In the genomic region with DNA sequence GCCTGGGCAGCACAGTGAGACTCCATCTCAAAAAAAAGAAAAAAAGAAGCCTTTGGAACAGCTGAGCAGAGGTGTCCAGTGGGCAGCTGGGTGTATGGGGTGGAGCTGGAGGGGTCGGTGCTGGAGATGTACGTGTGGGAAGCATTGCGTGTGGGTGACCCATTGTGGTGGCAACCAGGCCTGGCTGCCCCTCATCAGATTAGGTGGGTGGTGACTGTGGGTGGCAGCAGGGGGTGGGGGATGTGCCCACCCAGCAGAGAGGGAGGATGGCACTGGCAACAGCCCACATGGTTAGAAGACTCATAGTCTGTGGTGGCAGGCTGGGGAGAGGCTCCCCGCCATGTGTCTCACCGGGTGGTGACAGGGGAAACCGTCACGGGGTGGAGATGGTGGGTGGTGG, we compare ENCODE assay signal across 24 cellular contexts.
"Had no signal": no experiment of that assay in that cellular context is flagged by ENCODE, and none has a peak within 500 bp of the region (broad histone marks: within the 10 kb centered on the region; RNA-seq: fewer than 3 reads in every experiment).

No MANE protein-coding gene starts in this region.

- DNase-seq: cortex of kidney; effector memory CD8-positive, alpha-beta T cell; foreskin fibroblast; heart left ventricle; kidney; mesendoderm; midbrain; naive thymus-derived CD4-positive, alpha-beta T cell; occipital lobe; pancreas; right lobe of liver; small intestine; stimulated activated CD4-positive, alpha-beta T cell treated with anti-CD3 and anti-CD28 coated beads, Interleukin-15, amount 100 ng/mL, for 24 hours; stimulated activated CD4-positive, alpha-beta T cell treated with anti-CD3 and anti-CD28 coated beads, Interleukin-2, amount 100 ng/mL, for 48 hours; stimulated activated naive CD4-positive, alpha-beta T cell; stimulated activated naive CD8-positive, alpha-beta T cell treated with anti-CD3 and anti-CD28 coated beads, Interleukin-15, amount 100 ng/mL, for 72 hours; transverse colon had no signal

- ATAC-seq: effector memory CD8-positive, alpha-beta T cell; esophagus mucosa; gastroesophageal sphincter; heart left ventricle; left lobe of liver; naive thymus-derived CD4-positive, alpha-beta T cell; pancreas; right lobe of liver; stimulated activated naive CD8-positive, alpha-beta T cell treated with anti-CD3 and anti-CD28 coated beads, Interleukin-15, amount 100 ng/mL, for 72 hours had no signal

- H3K36me3 ChIP-seq: pancreas, right lobe of liver, transverse colon had no signal

- H3K27me3 Mint-ChIP-seq: naive thymus-derived CD4-positive, alpha-beta T cell; stimulated activated naive CD8-positive, alpha-beta T cell treated with anti-CD3 and anti-CD28 coated beads, Interleukin-15, amount 100 ng/mL, for 72 hours had no signal

- H3K4me1 ChIP-seq: pancreas, right lobe of liver, suprapubic skin, transverse colon had no signal

- H3K4me3 Mint-ChIP-seq: effector memory CD8-positive, alpha-beta T cell; naive thymus-derived CD4-positive, alpha-beta T cell; nephron; stimulated activated naive CD8-positive, alpha-beta T cell treated with anti-CD3 and anti-CD28 coated beads, Interleukin-15, amount 100 ng/mL, for 72 hours had no signal

- H3K27ac Mint-ChIP-seq: nephron had no signal

- H3K4me2 ChIP-seq: hepatocyte had no signal

- H3K27me3 ChIP-seq: gastroesophageal sphincter, heart left ventricle, hepatocyte, pancreas, right lobe of liver, suprapubic skin, transverse colon had no signal

- H3K9me3 Mint-ChIP-seq: effector memory CD8-positive, alpha-beta T cell; naive thymus-derived CD4-positive, alpha-beta T cell; nephron; stimulated activated naive CD8-positive, alpha-beta T cell treated with anti-CD3 and anti-CD28 coated beads, Interleukin-15, amount 100 ng/mL, for 72 hours had no signal

- H3K27ac ChIP-seq: epithelial cell of prostate, gastroesophageal sphincter, heart left ventricle, hepatocyte, pancreas, right lobe of liver, suprapubic skin, transverse colon had no signal

- H3K4me3 ChIP-seq: gastroesophageal sphincter, heart left ventricle, hepatocyte, pancreas, right lobe of liver, suprapubic skin, transverse colon had no signal

- H3K9me3 ChIP-seq: gastroesophageal sphincter, heart left ventricle, pancreas, right lobe of liver, suprapubic skin, transverse colon had no signal
